Comparison of ENCODE assay signal across 8 cellular contexts in the genomic region with DNA sequence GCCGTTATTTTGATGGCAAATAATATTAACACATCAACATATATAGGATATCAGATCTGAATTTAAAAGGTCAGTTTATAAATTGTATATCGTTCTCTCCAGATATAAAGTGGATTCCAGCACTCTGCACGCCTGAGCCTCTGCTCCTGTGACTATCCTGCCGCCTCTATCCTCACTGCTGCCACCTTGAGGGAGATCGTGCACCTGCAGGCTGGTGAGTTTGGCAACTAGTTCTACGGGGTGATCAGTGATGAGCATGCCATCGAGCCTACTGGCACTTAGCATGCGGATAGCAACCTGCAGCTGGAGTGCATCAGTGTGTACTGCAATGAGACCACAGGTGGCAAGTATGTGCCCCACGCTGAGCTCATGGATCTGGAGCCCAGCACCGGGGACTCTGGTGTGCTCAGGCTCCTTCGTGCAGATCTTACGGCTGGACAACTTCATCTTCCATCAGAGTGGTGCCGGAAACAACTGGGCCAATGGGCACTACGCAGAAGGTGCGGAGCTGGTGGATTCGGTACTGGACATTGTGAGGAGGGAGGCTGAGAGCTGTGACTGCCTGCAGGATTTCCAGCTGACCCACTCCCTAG.
DNase-seq lines count a peak whose midpoint lies in the region; ATAC-seq and TF ChIP-seq lines count a peak whose summit lies in the region.

No MANE protein-coding gene starts in this region.

- no peak overlapping the region for H3K27ac Mint-ChIP-seq in activated CD4-positive, alpha-beta T cell treated with anti-CD3 and anti-CD28 coated beads for 36 hours

- no peaks in the 10 kb centered on the region for H3K4me1 Mint-ChIP-seq in activated CD4-positive, alpha-beta T cell treated with anti-CD3 and anti-CD28 coated beads for 36 hours

- no peaks in the 10 kb centered on the region for H3K36me3 ChIP-seq in right lobe of liver

- no peaks in the 10 kb centered on the region for H3K4me1 ChIP-seq in right lobe of liver

- peak; percentile 53 for DNase-seq in ACHN
- peak; percentile 51 for DNase-seq in NCI-H146 (lab: John Stamatoyannopoulos, UW)
- DNase-seq in activated CD4-positive, alpha-beta T cell treated with anti-CD3 and anti-CD28 coated beads for 36 hours = peak; percentile 83
- peak; percentile 71 for DNase-seq in choroid plexus epithelial cell (ENCODE audit: low read depth)
- peak; percentile 68 to 76 (median 74) for DNase-seq in right lobe of liver
- DNase-seq in stimulated activated CD8-positive, alpha-beta memory T cell treated with anti-CD3 and anti-CD28 coated beads, Interleukin-12 subunit alpha, Interleukin-12 subunit beta, amount 100 ng/mL, for 1 hour (ENCODE audit: low read depth) = peak; percentile 28

- no peak overlapping the region for H3K4me3 Mint-ChIP-seq in activated CD4-positive, alpha-beta T cell treated with anti-CD3 and anti-CD28 coated beads for 36 hours

- TF ChIP-seq CTCF in choroid plexus epithelial cell (conservative IDR thresholded peaks at IDR 0.05; ENCODE audit: low read depth, low read length) (peak; percentile 97), right lobe of liver (IDR thresholded peaks at IDR 0.05) (peak; percentile 64 to 88 (median 86))

- H3K27ac ChIP-seq in right lobe of liver = no peak overlapping the region

- H3K27me3 Mint-ChIP-seq in activated CD4-positive, alpha-beta T cell treated with anti-CD3 and anti-CD28 coated beads for 36 hours = peaks cover 27% of the 10 kb centered on the region

- CTCF ChIA-PET in activated CD4-positive, alpha-beta T cell treated with anti-CD3 and anti-CD28 coated beads for 36 hours (lab: Charles Lee) = interaction anchor here (0.6 to 1.5 kb wide), 6 partner anchors 10 to 165 kb away, joined by 3 to 7 read pairs (median 3); no protein-coding TSS in a partner anchor

- 4% methylated on average over 8 of the region's 16 CpGs for WGBS in right lobe of liver (ENCODE audit: insufficient coverage, low coverage, low lambda C conversion rate, missing lambda C conversion rate)

- no peaks in the 10 kb centered on the region for H3K36me3 Mint-ChIP-seq in activated CD4-positive, alpha-beta T cell treated with anti-CD3 and anti-CD28 coated beads for 36 hours (ENCODE audit: low read depth)

- in situ Hi-C loops in ACHN (cut with HindIII; ENCODE audit: low pct_ligation_motif_present, low pct_unique_long_range_greater_than_20kb, low sequenced_read_pairs) = no loop called here

- no peaks in the 10 kb centered on the region for H3K9me3 ChIP-seq in right lobe of liver

- H3K9me3 Mint-ChIP-seq in activated CD4-positive, alpha-beta T cell treated with anti-CD3 and anti-CD28 coated beads for 36 hours (ENCODE audit: low read depth) = no peaks in the 10 kb centered on the region

- no peak for TF ChIP-seq POLR2A in right lobe of liver (IDR thresholded peaks at IDR 0.05)

- POLR2A ChIA-PET in activated CD4-positive, alpha-beta T cell treated with anti-CD3 and anti-CD28 coated beads for 36 hours (lab: Charles Lee) = no interaction called here

- ATAC-seq in GM18499 (IDR thresholded peaks at IDR 0.05; ENCODE audit: insufficient read depth, unreplicated experiment) (peak; percentile 95), HG02852 (IDR thresholded peaks at IDR 0.05; ENCODE audit: unreplicated experiment) (peak; percentile 98), right lobe of liver (peak; percentile 97 to 100 (median 99))
- ATAC-seq in activated CD4-positive, alpha-beta T cell treated with anti-CD3 and anti-CD28 coated beads for 36 hours = peak; percentile 92

- intact Hi-C loops in activated CD4-positive, alpha-beta T cell treated with anti-CD3 and anti-CD28 coated beads for 36 hours (cut with DNase I, micrococcal nuclease) = loop anchor here in 1 of 2 experiments (2.0 to 5.0 kb wide), 3 partner anchors 33 to 411 kb away; no protein-coding TSS in a partner anchor
- intact Hi-C loops in right lobe of liver (cut with DNase I) = no loop called here

- H3K4me3 ChIP-seq in choroid plexus epithelial cell (ENCODE audit: low read depth, low read length) (no peak overlapping the region), right lobe of liver (no peak overlapping the region)

- no peaks in the 10 kb centered on the region for H3K27me3 ChIP-seq in right lobe of liver

Comparison
In these comparisons a context has a peak if more than half of its experiments do, and no peak if none do; other contexts are left out.
1. DNase-seq: peak in every context shown above with its lines; median percentile 83 in activated CD4-positive, alpha-beta T cell treated with anti-CD3 and anti-CD28 coated beads for 36 hours; 74 in right lobe of liver; 71 in choroid plexus epithelial cell; 53 in ACHN; 51 in NCI-H146; 28 in stimulated activated CD8-positive, alpha-beta memory T cell treated with anti-CD3 and anti-CD28 coated beads, Interleukin-12 subunit alpha, Interleukin-12 subunit beta, amount 100 ng/mL, for 1 hour.